ENCODE assay signal across 1 cellular context in genomic region chr7:13933106-13933505, GRCh38.
TF ChIP-seq lines count a peak whose summit lies in the region.

No MANE protein-coding gene starts in this region.

TF ChIP-seq in GM23338, 12 proteins besides CTCF, POLR2A, EP300 and RAD21 (continued from another document):
- TF ChIP-seq ZNF462 (CRISPR knock-in tag; IDR thresholded peaks at IDR 0.05) (no peak), REST (IDR thresholded peaks at IDR 0.05; ENCODE audit: unreplicated experiment) (no peak), NANOG (IDR thresholded peaks at IDR 0.05; ENCODE audit: borderline replicate concordance) (no peak)
TF ChIP-seq in GM23338: peak in this region for 0.
